11 cellular contexts compared by ENCODE assay signal in the genomic region with DNA sequence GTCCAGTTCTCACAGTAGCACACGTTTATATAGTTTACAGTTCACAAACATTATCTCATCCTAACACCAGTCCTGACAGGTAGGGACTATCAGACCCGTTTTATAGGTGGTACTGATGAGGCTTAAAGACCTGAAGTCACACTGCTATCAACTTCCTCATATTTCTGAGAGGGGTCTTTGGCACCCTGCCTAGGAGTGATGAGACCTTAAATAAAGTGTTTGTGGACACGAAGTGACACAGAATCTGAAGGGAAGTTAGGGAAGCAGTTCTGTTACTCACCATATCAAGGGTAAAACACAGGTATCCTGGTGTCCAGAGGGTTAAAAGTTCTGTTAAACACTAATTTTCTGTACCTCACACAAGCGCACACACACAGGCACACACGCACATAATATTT. TPM values are rescaled to one million over a fixed set of nuclear protein-coding genes. Genes with fewer than 3 reads are reported as not detected.
A peak's percentile ranks its signal among the peaks of the same experiment; 100 is the strongest.
DNase-seq lines count a peak whose midpoint lies in the region; ATAC-seq, FAIRE-seq and TF ChIP-seq lines count a peak whose summit lies in the region.
"Had no signal": no experiment of that assay in that cellular context is flagged by ENCODE, and none has a peak within 500 bp of the region (broad histone marks: within the 10 kb centered on the region; RNA-seq: fewer than 3 reads in every experiment).

No MANE protein-coding gene starts in this region.

- no peak overlapping the region for H3K27ac Mint-ChIP-seq in T-helper 2 cell treated with Interferon-gamma antibody and Interleukin-4, amounts not matched to agents 5 μg/mL and 100 μg/mL, for 36 hours
- H3K27ac Mint-ChIP-seq in astrocyte (ENCODE audit: unreplicated experiment): no peak overlapping the region

- TF ChIP-seq CTCF in astrocyte (IDR thresholded peaks at IDR 0.05; ENCODE audit: insufficient read depth, low read depth, low read length) (no peak), kidney epithelial cell (IDR thresholded peaks at IDR 0.05; ENCODE audit: insufficient read depth, low read length, poor library complexity, severe bottlenecking) (no peak), stomach (IDR thresholded peaks at IDR 0.05) (no peak), gastrocnemius medialis (IDR thresholded peaks at IDR 0.05 in 4 of 5, conservative IDR thresholded peaks at IDR 0.05 in 1 of 5) (no peak)

- no peak overlapping the region for H3K9ac ChIP-seq in astrocyte (ENCODE audit: low read length)

- TF ChIP-seq EP300 in stomach (IDR thresholded peaks at IDR 0.05): no peak

- H3K27me3 ChIP-seq in astrocyte (ENCODE audit: insufficient read depth, low read length) (peaks cover 29% of the 10 kb centered on the region), kidney epithelial cell (ENCODE audit: control insufficient read depth, insufficient read depth, low read length) (peaks cover 3% of the 10 kb centered on the region), stomach (peaks cover 0 to 32% (median 16%) of the 10 kb centered on the region in 3 donors), gastrocnemius medialis (peaks cover 14 to 46% (median 38%) of the 10 kb centered on the region in 3 donors)

- WGBS in stomach, 5 donors: 11 to 20% (median 15%) methylated on average over 5 of the region's 5 CpGs

- no peaks in the 10 kb centered on the region for H3K79me2 ChIP-seq in astrocyte (ENCODE audit: insufficient read depth, low read length)

- H4K20me1 ChIP-seq in astrocyte (ENCODE audit: insufficient read depth, low read length): no peaks in the 10 kb centered on the region

- H3K4me1 Mint-ChIP-seq in T-helper 2 cell treated with Interferon-gamma antibody and Interleukin-4, amounts not matched to agents 5 μg/mL and 100 μg/mL, for 36 hours (ENCODE audit: low read depth): peaks cover 30% of the 10 kb centered on the region
- H3K4me1 Mint-ChIP-seq in astrocyte (ENCODE audit: low read depth, unreplicated experiment): peaks cover 7% of the 10 kb centered on the region

- intact Hi-C loops in stomach (cut with DNase I; ENCODE audit: low total_unique reads): no loop called here
- intact Hi-C loops in gastrocnemius medialis (cut with DNase I; ENCODE audit: low total_unique reads): no loop called here

- H3K36me3 ChIP-seq in astrocyte (ENCODE audit: insufficient read depth, low read length) (no peaks in the 10 kb centered on the region), kidney epithelial cell (ENCODE audit: control insufficient read depth, insufficient read depth, low read length) (no peaks in the 10 kb centered on the region), stomach (no peaks in the 10 kb centered on the region), gastrocnemius medialis (no peaks in the 10 kb centered on the region)

- H3K4me2 ChIP-seq in astrocyte (ENCODE audit: low read length): peak overlapping the region; percentile 77

- ATAC-seq in HG02973 (IDR thresholded peaks at IDR 0.05; ENCODE audit: unreplicated experiment): no peak
- ATAC-seq in gastrocnemius medialis: no peak
- ATAC-seq: activated CD4-positive, CD25-positive, alpha-beta regulatory T cell treated with anti-CD3 and anti-CD28 coated beads, Interleukin-2, amount 50 U/mL, for 24 hours had no signal

- H3K4me1 ChIP-seq in astrocyte (ENCODE audit: insufficient read depth, low read length): peaks cover 4% of the 10 kb centered on the region
- peaks cover 12 to 53% (median 24%) of the 10 kb centered on the region in 4 donors for H3K4me1 ChIP-seq in stomach
- H3K4me1 ChIP-seq in gastrocnemius medialis: no peaks in the 10 kb centered on the region

- H3K9me3 Mint-ChIP-seq in T-helper 2 cell treated with Interferon-gamma antibody and Interleukin-4, amounts not matched to agents 5 μg/mL and 100 μg/mL, for 36 hours: no peaks in the 10 kb centered on the region
- peaks cover 7% of the 10 kb centered on the region for H3K9me3 Mint-ChIP-seq in astrocyte (ENCODE audit: unreplicated experiment)

- DNase-seq in T-helper 2 cell treated with Interferon-gamma antibody and Interleukin-4, amounts not matched to agents 5 μg/mL and 100 μg/mL, for 36 hours (ENCODE audit: low spot score): no peak
- DNase-seq in T-helper 2 cell (no peak), astrocyte (ENCODE audit: low read depth) (no peak), kidney epithelial cell (ENCODE audit: low read depth) (no peak), stomach (no peak), mucosa of gallbladder (ENCODE audit: low spot score) (no peak), gastrocnemius medialis (no peak)

- peak overlapping the region; percentile 41 for H2AFZ ChIP-seq in astrocyte (ENCODE audit: low read depth, low read length)

- TF ChIP-seq POLR2A in stomach (IDR thresholded peaks at IDR 0.05) (no peak), gastrocnemius medialis (IDR thresholded peaks at IDR 0.05) (no peak)

- FAIRE-seq in astrocyte (lab: Jason Lieb, UNC): no peak
- FAIRE-seq: HTR-8/SVneo had no signal

- no peaks in the 10 kb centered on the region for H3K36me3 Mint-ChIP-seq in T-helper 2 cell treated with Interferon-gamma antibody and Interleukin-4, amounts not matched to agents 5 μg/mL and 100 μg/mL, for 36 hours (ENCODE audit: low read depth)
- H3K36me3 Mint-ChIP-seq in astrocyte (ENCODE audit: low read depth, unreplicated experiment): peaks cover 2% of the 10 kb centered on the region

- in situ Hi-C loops in gastrocnemius medialis (cut with MboI; ENCODE audit: low sequenced_read_pairs in 4 of 4): no loop called here

- H3K9me3 ChIP-seq in astrocyte (ENCODE audit: insufficient read depth, low read depth, low read length): no peaks in the 10 kb centered on the region
- H3K9me3 ChIP-seq in stomach: no peaks in the 10 kb centered on the region
- H3K9me3 ChIP-seq in gastrocnemius medialis: no peaks in the 10 kb centered on the region

- H3K27ac ChIP-seq in astrocyte (ENCODE audit: low read depth, low read length): no peak overlapping the region
- peak overlapping the region; percentile 71 to 86 (median 83) for H3K27ac ChIP-seq in stomach
- no peak overlapping the region for H3K27ac ChIP-seq in gastrocnemius medialis

- peak overlapping the region; percentile 57 for H3K4me3 Mint-ChIP-seq in T-helper 2 cell treated with Interferon-gamma antibody and Interleukin-4, amounts not matched to agents 5 μg/mL and 100 μg/mL, for 36 hours
- peak overlapping the region; percentile 30 for H3K4me3 Mint-ChIP-seq in astrocyte (ENCODE audit: unreplicated experiment)

- H3K4me3 ChIP-seq in astrocyte (ENCODE audit: insufficient read depth, low read depth, low read length) (no peak overlapping the region), kidney epithelial cell (ENCODE audit: low read depth, low read length) (peak overlapping the region; percentile 54), stomach (peak overlapping the region; percentile 41 to 58 (median 46)), gastrocnemius medialis (no peak overlapping the region)

- peaks cover 66% of the 10 kb centered on the region for H3K27me3 Mint-ChIP-seq in T-helper 2 cell treated with Interferon-gamma antibody and Interleukin-4, amounts not matched to agents 5 μg/mL and 100 μg/mL, for 36 hours (ENCODE audit: low read depth)
- H3K27me3 Mint-ChIP-seq in astrocyte (ENCODE audit: low read depth, unreplicated experiment): peaks cover 32% of the 10 kb centered on the region

RNA-seq across cellular contexts. Expression of gene TACSTD2, which starts 0.6 kb away (rescaled TPM):
- total RNA-seq in astrocyte (0.87 and 3.0 TPM in 2 replicates), kidney epithelial cell (169 and 183 TPM in 2 replicates), stomach (10 to 100 TPM in 3 of 5 donors, not detected in 2; 12.1 to 41.1 (median 33.6) TPM), mucosa of gallbladder (19.2 TPM), gastrocnemius medialis (1 to 10 TPM in 1 of 4 donors, under 1 TPM in 2, not detected in 1; 0.09 to 1.8 (median 0.25) TPM)
- 100 to 1,000 TPM in 1 of 3 donors, 10 to 100 TPM in 1, 1 to 10 TPM in 1; 5.2 to 369 (median 36.7) TPM for polyA plus RNA-seq in stomach
- total RNA-seq: A172 had no signal

RNA-seq across cellular contexts. Expression of gene OMA1, which starts 31.1 kb away (rescaled TPM):
- total RNA-seq in astrocyte (5.1 and 6.0 TPM in 2 replicates), kidney epithelial cell (10.1 and 10.2 TPM in 2 replicates), stomach (10 to 100 TPM in 4 of 5 donors, 1 to 10 TPM in 1; 5.8 to 55.8 (median 30.4) TPM), mucosa of gallbladder (34.8 TPM), gastrocnemius medialis (10 to 100 TPM; 11.7 to 23.7 (median 19.3) TPM)
- 10 to 100 TPM in 2 of 3 donors, 1 to 10 TPM in 1; 8.9 to 16.4 (median 11.1) TPM for polyA plus RNA-seq in stomach

Comparison
In these comparisons a context has a peak if more than half of its experiments do, and no peak if none do; other contexts are left out.
1. H3K27ac ChIP-seq: peak in stomach (5 of 5); none in astrocyte (single experiment) and gastrocnemius medialis (0 of 4).
2. H3K4me3 ChIP-seq: peak in kidney epithelial cell (single experiment) and stomach (4 of 4); none in astrocyte (single experiment) and gastrocnemius medialis (0 of 4).